In genomic region chr7:45088821-45089313, GRCh38 we compare ENCODE assay signal across 8 cellular contexts. TPM values are rescaled to one million over a fixed set of nuclear protein-coding genes. Genes with fewer than 3 reads are reported as not detected.
DNase-seq lines count a peak whose midpoint lies in the region; ATAC-seq and TF ChIP-seq lines count a peak whose summit lies in the region.

A gene with protein sequence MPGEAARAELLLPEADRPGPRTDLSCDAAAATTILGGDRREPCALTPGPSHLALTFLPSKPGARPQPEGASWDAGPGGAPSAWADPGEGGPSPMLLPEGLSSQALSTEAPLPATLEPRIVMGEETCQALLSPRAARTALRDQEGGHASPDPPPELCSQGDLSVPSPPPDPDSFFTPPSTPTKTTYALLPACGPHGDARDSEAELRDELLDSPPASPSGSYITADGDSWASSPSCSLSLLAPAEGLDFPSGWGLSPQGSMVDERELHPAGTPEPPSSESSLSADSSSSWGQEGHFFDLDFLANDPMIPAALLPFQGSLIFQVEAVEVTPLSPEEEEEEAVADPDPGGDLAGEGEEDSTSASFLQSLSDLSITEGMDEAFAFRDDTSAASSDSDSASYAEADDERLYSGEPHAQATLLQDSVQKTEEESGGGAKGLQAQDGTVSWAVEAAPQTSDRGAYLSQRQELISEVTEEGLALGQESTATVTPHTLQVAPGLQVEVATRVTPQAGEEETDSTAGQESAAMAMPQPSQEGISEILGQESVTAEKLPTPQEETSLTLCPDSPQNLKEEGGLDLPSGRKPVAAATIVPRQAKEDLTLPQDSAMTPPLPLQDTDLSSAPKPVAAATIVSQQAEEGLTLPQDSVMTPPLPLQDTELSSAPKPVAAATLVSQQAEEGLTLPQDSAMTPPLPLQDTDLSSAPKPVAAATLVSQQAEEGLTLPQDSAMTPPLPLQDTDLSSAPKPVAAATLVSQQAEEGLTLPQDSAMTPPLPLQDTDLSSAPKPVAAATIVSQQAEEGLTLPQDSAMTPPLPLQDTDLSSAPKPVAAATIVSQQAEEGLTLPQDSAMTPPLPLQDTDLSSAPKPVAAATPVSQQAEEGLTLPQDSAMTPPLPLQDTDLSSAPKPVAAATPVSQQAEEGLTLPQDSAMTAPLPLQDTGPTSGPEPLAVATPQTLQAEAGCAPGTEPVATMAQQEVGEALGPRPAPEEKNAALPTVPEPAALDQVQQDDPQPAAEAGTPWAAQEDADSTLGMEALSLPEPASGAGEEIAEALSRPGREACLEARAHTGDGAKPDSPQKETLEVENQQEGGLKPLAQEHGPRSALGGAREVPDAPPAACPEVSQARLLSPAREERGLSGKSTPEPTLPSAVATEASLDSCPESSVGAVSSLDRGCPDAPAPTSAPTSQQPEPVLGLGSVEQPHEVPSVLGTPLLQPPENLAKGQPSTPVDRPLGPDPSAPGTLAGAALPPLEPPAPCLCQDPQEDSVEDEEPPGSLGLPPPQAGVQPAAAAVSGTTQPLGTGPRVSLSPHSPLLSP (N-terminal part only) (minus strand): TSS chr7:45088969. CDS start chr7:45088894, 75 bp downstream.

- no peaks in the 10 kb centered on the region for H3K36me3 ChIP-seq in heart left ventricle
- H3K36me3 ChIP-seq in osteoblast (ENCODE audit: insufficient read depth, low read length) = no peaks in the 10 kb centered on the region

- WGBS in heart left ventricle, 4 donors = 0 to 2% (median 1%) methylated on average over 17 to 50 of the region's 50 CpGs

- H3K79me2 ChIP-seq in osteoblast (ENCODE audit: insufficient read depth, low read length) = no peaks in the 10 kb centered on the region

- H3K9me3 Mint-ChIP-seq in activated naive CD4-positive, alpha-beta T cell treated with anti-CD3 and anti-CD28 coated beads, Interleukin-2, amount 50 U/mL, for 72 hours = peaks cover 0 to 4% of the 10 kb centered on the region in 2 donors

- no peaks in the 10 kb centered on the region for H4K20me1 ChIP-seq in osteoblast (ENCODE audit: insufficient read depth, low read length)

- H3K4me2 ChIP-seq in osteoblast (ENCODE audit: insufficient read depth, low read length) = peak within 1 kb of the TSS; percentile 79

- peak; percentile 47 to 51 for ATAC-seq in activated naive CD4-positive, alpha-beta T cell treated with anti-CD3 and anti-CD28 coated beads, Interleukin-2, amount 50 U/mL, for 72 hours
- peak; percentile 60 to 92 (median 78) for ATAC-seq in heart left ventricle
- ATAC-seq in GM18861 (IDR thresholded peaks at IDR 0.05; ENCODE audit: unreplicated experiment) = no peak
- no peak for ATAC-seq in GM21619 (IDR thresholded peaks at IDR 0.05; ENCODE audit: unreplicated experiment)

- POLR2A ChIA-PET in HEK293T (lab: Yijun Ruan, JAX) = interaction anchor here (1.2 kb wide), 1 partner anchor 23 kb away, joined by 8 read pairs; the partner anchor contains the start of gene TBRG4

- no peak for TF ChIP-seq CTCF in AG09309 (IDR thresholded peaks at IDR 0.05; ENCODE audit: control insufficient read depth, insufficient read depth, low read depth, low read length, missing control alignments)
- no peak for TF ChIP-seq CTCF in heart left ventricle (IDR thresholded peaks at IDR 0.05)
- TF ChIP-seq CTCF in osteoblast (IDR thresholded peaks at IDR 0.05; ENCODE audit: extremely low read depth, low read depth, low read length) = no peak

- peak within 1 kb of the TSS in 1 of 2 donors; percentile 88 for H3K27ac Mint-ChIP-seq in activated naive CD4-positive, alpha-beta T cell treated with anti-CD3 and anti-CD28 coated beads, Interleukin-2, amount 50 U/mL, for 72 hours

- intact Hi-C loops in heart left ventricle (cut with DNase I) = no loop called here

- H3K27ac ChIP-seq in heart left ventricle (peak within 1 kb of the TSS in 8 of 12 donors; percentile 6 to 77 (median 56)), osteoblast (ENCODE audit: low read depth, low read length) (no peak within 1 kb of the TSS)

- peak in 1 of 2 donors; percentile 18 for TF ChIP-seq POLR2A in heart left ventricle (IDR thresholded peaks at IDR 0.05)

- DNase-seq in AG09309 (ENCODE audit: low read depth) (no peak), HEK293T (ENCODE audit: extremely low spot score) (peak; percentile 58), heart left ventricle (peak in 4 of 5 donors; percentile 39 to 71 (median 56)), osteoblast (ENCODE audit: insufficient read length, low spot score, missing footprints) (peak; percentile 91), HT-29 (ENCODE audit: low spot score) (no peak)
- DNase-seq in activated naive CD4-positive, alpha-beta T cell treated with anti-CD3 and anti-CD28 coated beads, Interleukin-2, amount 50 U/mL, for 72 hours (ENCODE audit: low spot score in 2 of 2) = no peak

- peaks cover 0 to 6% (median 0%) of the 10 kb centered on the region in 12 donors for H3K9me3 ChIP-seq in heart left ventricle
- no peaks in the 10 kb centered on the region for H3K9me3 ChIP-seq in osteoblast (ENCODE audit: low read depth, low read length)

- peak within 1 kb of the TSS; percentile 25 for H2AFZ ChIP-seq in osteoblast (ENCODE audit: low read length)

- H3K4me3 ChIP-seq in AG09309 (ENCODE audit: control insufficient read depth, low read depth, low read length) (peak within 1 kb of the TSS; percentile 63), heart left ventricle (peak within 1 kb of the TSS; percentile 36 to 75 (median 60)), osteoblast (ENCODE audit: insufficient read depth, low read length) (peak within 1 kb of the TSS; percentile 67)

- H3K4me1 ChIP-seq in heart left ventricle (peaks cover 0 to 17% (median 3%) of the 10 kb centered on the region in 12 donors), osteoblast (ENCODE audit: insufficient read depth, low read length) (peaks cover 3% of the 10 kb centered on the region)

- H3K27me3 ChIP-seq in heart left ventricle (peaks cover 0 to 19% (median 0%) of the 10 kb centered on the region in 9 donors), osteoblast (ENCODE audit: insufficient read depth, low read length) (peaks cover 9% of the 10 kb centered on the region)

- CTCF ChIA-PET in HEK293T (lab: Yijun Ruan, JAX) = no interaction called here

- no peaks in the 10 kb centered on the region for H3K36me3 Mint-ChIP-seq in activated naive CD4-positive, alpha-beta T cell treated with anti-CD3 and anti-CD28 coated beads, Interleukin-2, amount 50 U/mL, for 72 hours

TF ChIP-seq in HEK293T, 16 proteins besides CTCF, POLR2A, EP300 and RAD21:
- TF ChIP-seq HDGF (IDR thresholded peaks at IDR 0.05; ENCODE audit: borderline replicate concordance) (no peak), FOXM1 (IDR thresholded peaks at IDR 0.05; ENCODE audit: borderline replicate concordance) (0 out of 2 replicates have a peak, but pooled peaks have one; percentile 3), TARDBP (IDR thresholded peaks at IDR 0.05) (no peak)
TF ChIP-seq in HEK293T: peak in this region for 1.

RNA-seq across cellular contexts. Expression of the gene that starts here (rescaled TPM):
- total RNA-seq in activated naive CD4-positive, alpha-beta T cell treated with anti-CD3 and anti-CD28 coated beads, Interleukin-2, amount 50 U/mL, for 72 hours = under 1 TPM; 0.09 to 0.19 TPM
- total RNA-seq in heart left ventricle (10 to 100 TPM in 1 of 9 donors, 1 to 10 TPM in 8; 1.9 to 16.3 (median 5.3) TPM), osteoblast (0.59 and 0.72 TPM in 2 replicates)
- 1 to 10 TPM; 2.8 to 5.8 TPM for polyA plus RNA-seq in heart left ventricle
- 0.10 and 0.43 TPM in 2 replicates for total RNA-seq in HT-29 (2014; rRNA removed; shearing (Covaris generic))

Comparison
In these comparisons a context has a peak if more than half of its experiments do, and no peak if none do; other contexts are left out.
1. Peak in ATAC-seq in activated naive CD4-positive, alpha-beta T cell treated with anti-CD3 and anti-CD28 coated beads, Interleukin-2, amount 50 U/mL, for 72 hours; RNA of the gene not detected or under 1 TPM.
2. Peak in DNase-seq, H3K4me3 ChIP-seq and H3K4me2 ChIP-seq in osteoblast; RNA of the gene not detected or under 1 TPM.
3. DNase-seq: peak in HEK293T (single experiment) and heart left ventricle (4 of 5); none in AG09309 (single experiment), activated naive CD4-positive, alpha-beta T cell treated with anti-CD3 and anti-CD28 coated beads, Interleukin-2, amount 50 U/mL, for 72 hours (0 of 2) and HT-29 (single experiment).
4. ATAC-seq: peak in heart left ventricle (4 of 4); none in GM18861 (single experiment) and GM21619 (single experiment).
5. Peak in every context shown above with its lines, with median percentiles within 50 percentile points of each other: H3K4me3 ChIP-seq.